ENCODE assay signal across 8 cellular contexts in the genomic region with DNA sequence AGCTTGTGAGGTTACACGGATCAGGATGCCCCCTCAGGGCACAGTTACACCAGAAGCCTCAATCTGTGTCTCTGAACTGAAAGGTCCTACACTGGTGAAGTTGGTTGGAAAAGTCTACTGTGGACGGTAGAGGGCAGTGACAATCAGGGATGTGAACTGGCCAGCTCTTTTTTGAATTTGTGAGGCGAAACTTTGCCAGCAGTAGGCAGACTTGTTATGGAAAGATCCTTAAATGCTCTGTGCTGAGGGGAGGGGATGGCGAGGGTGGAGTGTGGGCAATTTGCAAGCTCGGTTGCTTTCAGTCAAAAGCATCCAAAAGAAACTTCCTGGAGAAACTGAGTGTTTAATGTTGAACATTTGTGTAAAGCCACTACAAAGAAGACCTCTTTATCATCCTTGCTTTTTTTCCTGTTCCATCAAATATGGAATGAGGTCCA.
DNase-seq lines count a peak whose midpoint lies in the region; ATAC-seq, FAIRE-seq and TF ChIP-seq lines count a peak whose summit lies in the region.

No MANE protein-coding gene starts in this region.

- no peak for TF ChIP-seq POLR2A in thyroid gland (IDR thresholded peaks at IDR 0.05)

- intact Hi-C loops in thyroid gland (cut with DNase I): loop anchor here (5.0 to 10.0 kb wide), 3 partner anchors 127 to 397 kb away; a partner anchor contains a TSS

- no peak overlapping the region for H3K4me3 ChIP-seq in thyroid gland (replicated peaks in 1 of 3)

- no peak for ATAC-seq in HG02623 (IDR thresholded peaks at IDR 0.05; ENCODE audit: unreplicated experiment)
- ATAC-seq in GM21526 (IDR thresholded peaks at IDR 0.05; ENCODE audit: low FRiP score, unreplicated experiment): no peak

- peak; percentile 64 for FAIRE-seq in HTR-8/SVneo (lab: Jason Lieb, UNC)

- no peaks in the 10 kb centered on the region for H3K27me3 ChIP-seq in thyroid gland

- 0 to 2% methylated on average over 5 of the region's 5 CpGs for WGBS in thyroid gland, 2 donors

- no peaks in the 10 kb centered on the region for H3K9me3 ChIP-seq in thyroid gland

- TF ChIP-seq CTCF in thyroid gland (IDR thresholded peaks at IDR 0.05): peak; percentile 45 to 88 (median 76)

- H3K4me1 ChIP-seq in thyroid gland: peaks cover 0 to 7% of the 10 kb centered on the region in 2 donors

- H3K27ac ChIP-seq in thyroid gland: no peak overlapping the region

- DNase-seq in Daoy (ENCODE audit: low read depth) (peak; percentile 72), HTR-8/SVneo (ENCODE audit: insufficient read length, low spot score) (peak; percentile 67), RPMI7951 (ENCODE audit: low read depth) (peak; percentile 94), dedifferentiated amniotic fluid mesenchymal stem cell (ENCODE audit: extremely low spot score) (peak; percentile 90), left kidney (ENCODE audit: low read depth, low spot score) (peak; percentile 90), thyroid gland (peak; percentile 71 to 74)

- H3K36me3 ChIP-seq in thyroid gland: no peaks in the 10 kb centered on the region
